Comparison of ENCODE assay signal across 8 cellular contexts in genomic region chr5:115179959-115180709, GRCh38. TPM values are rescaled to one million over a fixed set of nuclear protein-coding genes. Genes with fewer than 3 reads are reported as not detected.
A peak's percentile ranks its signal among the peaks of the same experiment; 100 is the strongest.
DNase-seq lines count a peak whose midpoint lies in the region; ATAC-seq and TF ChIP-seq lines count a peak whose summit lies in the region.

No MANE protein-coding gene starts in this region.

- H4K20me1 ChIP-seq in MM.1S (ENCODE audit: insufficient read depth, low read length): no peaks in the 10 kb centered on the region

- peak overlapping the region; percentile 84 for H2AFZ ChIP-seq in MM.1S (ENCODE audit: low read length)

- no peak overlapping the region for H3K9ac ChIP-seq in MM.1S (ENCODE audit: low read length)

- H3K9me3 ChIP-seq in MM.1S (replicated peaks; ENCODE audit: insufficient read depth, low read length): no peaks in the 10 kb centered on the region

- DNase-seq in DMS153 (lab: John Stamatoyannopoulos, UW) (peak; percentile 8), DMS153 treated with DMSO at 0.1 percent for 48 hours (lab: John Stamatoyannopoulos, UW; ENCODE audit: unreplicated experiment) (no peak), MM.1S (no peak), germinal center (ENCODE audit: low spot score) (peak; percentile 66), omental fat pad (ENCODE audit: low spot score) (no peak)
- DNase-seq in activated CD8-positive, alpha-beta T cell treated with anti-CD3 and anti-CD28 coated beads for 36 hours: peak; percentile 43

- H3K27me3 Mint-ChIP-seq in activated CD8-positive, alpha-beta T cell treated with anti-CD3 and anti-CD28 coated beads for 36 hours: peaks cover 64% of the 10 kb centered on the region

- peaks cover 11% of the 10 kb centered on the region; the same call in 1 of the 2 replicates for H3K27me3 ChIP-seq in MM.1S (replicated peaks; ENCODE audit: insufficient read depth, low read length)

- POLR2A ChIA-PET in activated CD8-positive, alpha-beta T cell treated with anti-CD3 and anti-CD28 coated beads for 36 hours (lab: Charles Lee): interaction anchor here (1.2 to 1.5 kb wide), 2 partner anchors 11 to 29 kb away, joined by 3 to 4 read pairs; partner anchors contain the start of gene TRIM36

- peak overlapping the region; percentile 74 for H3K4me3 Mint-ChIP-seq in activated CD8-positive, alpha-beta T cell treated with anti-CD3 and anti-CD28 coated beads for 36 hours

- H3K36me3 ChIP-seq in MM.1S (replicated peaks; ENCODE audit: insufficient read depth, low read length): no peaks in the 10 kb centered on the region

- TF ChIP-seq CTCF in MM.1S (IDR thresholded peaks at IDR 0.05; ENCODE audit: low read length): no peak
- TF ChIP-seq CTCF in activated CD8-positive, alpha-beta T cell treated with anti-CD3 and anti-CD28 coated beads for 36 hours (IDR thresholded peaks at IDR 0.05): no peak
- TF ChIP-seq CTCF in omental fat pad (IDR thresholded peaks at IDR 0.05): no peak

- intact Hi-C loops in activated CD8-positive, alpha-beta T cell treated with anti-CD3 and anti-CD28 coated beads for 36 hours (cut with micrococcal nuclease): no loop called here

- no peaks in the 10 kb centered on the region for H3K4me1 ChIP-seq in MM.1S (ENCODE audit: low read length)

- no peaks in the 10 kb centered on the region for H3K9me2 ChIP-seq in MM.1S (replicated peaks; ENCODE audit: insufficient read depth, low read length)

- peaks cover 14% of the 10 kb centered on the region for H3K4me1 Mint-ChIP-seq in activated CD8-positive, alpha-beta T cell treated with anti-CD3 and anti-CD28 coated beads for 36 hours (ENCODE audit: low read depth)

- peak overlapping the region; percentile 62 for H3K4me3 ChIP-seq in MM.1S (ENCODE audit: low read length)

- no peaks in the 10 kb centered on the region for H3F3A ChIP-seq in MM.1S (ENCODE audit: insufficient read depth, low read length)

- no peaks in the 10 kb centered on the region for H3K79me2 ChIP-seq in MM.1S (ENCODE audit: low read length)

- peak overlapping the region; percentile 82 for H3K4me2 ChIP-seq in MM.1S (ENCODE audit: low read depth, low read length)

- H3K27ac ChIP-seq in MM.1S (ENCODE audit: low read length): no peak overlapping the region

- no peak overlapping the region for H3K27ac Mint-ChIP-seq in activated CD8-positive, alpha-beta T cell treated with anti-CD3 and anti-CD28 coated beads for 36 hours

- H3K36me3 Mint-ChIP-seq in activated CD8-positive, alpha-beta T cell treated with anti-CD3 and anti-CD28 coated beads for 36 hours (ENCODE audit: low read depth): no peaks in the 10 kb centered on the region

- CTCF ChIA-PET in activated CD8-positive, alpha-beta T cell treated with anti-CD3 and anti-CD28 coated beads for 36 hours (lab: Charles Lee): interaction anchor here (0.6 kb wide), 1 partner anchor 13 kb away, joined by 3 read pairs; no protein-coding TSS in a partner anchor

- ATAC-seq in GM21723 (IDR thresholded peaks at IDR 0.05; ENCODE audit: unreplicated experiment): peak; percentile 79
- ATAC-seq in activated CD8-positive, alpha-beta T cell treated with anti-CD3 and anti-CD28 coated beads for 36 hours: peak; percentile 55
- ATAC-seq in omental fat pad (ENCODE audit: low FRiP score): peak; percentile 42
- ATAC-seq in GM19324 (IDR thresholded peaks at IDR 0.05; ENCODE audit: low FRiP score, unreplicated experiment): no peak

- peaks cover under 1% of the 10 kb centered on the region for H3K9me3 Mint-ChIP-seq in activated CD8-positive, alpha-beta T cell treated with anti-CD3 and anti-CD28 coated beads for 36 hours

RNA-seq across cellular contexts. Expression of gene TRIM36, which starts 10.4 kb away (rescaled TPM):
- total RNA-seq in activated CD8-positive, alpha-beta T cell treated with anti-CD3 and anti-CD28 coated beads for 36 hours: under 1 TPM; 0.18 to 0.72 TPM
- total RNA-seq in omental fat pad: 1 to 10 TPM in 1 of 4 donors, under 1 TPM in 3; 0.46 to 1.9 (median 0.71) TPM

Comparison
In these comparisons a context has a peak if more than half of its experiments do, and no peak if none do; other contexts are left out.
1. DNase-seq: peak in DMS153 (single experiment), activated CD8-positive, alpha-beta T cell treated with anti-CD3 and anti-CD28 coated beads for 36 hours (single experiment) and germinal center (single experiment); none in DMS153 treated with DMSO at 0.1 percent for 48 hours (single experiment), MM.1S (single experiment) and omental fat pad (single experiment).